22 cellular contexts compared by ENCODE assay signal in the genomic region with DNA sequence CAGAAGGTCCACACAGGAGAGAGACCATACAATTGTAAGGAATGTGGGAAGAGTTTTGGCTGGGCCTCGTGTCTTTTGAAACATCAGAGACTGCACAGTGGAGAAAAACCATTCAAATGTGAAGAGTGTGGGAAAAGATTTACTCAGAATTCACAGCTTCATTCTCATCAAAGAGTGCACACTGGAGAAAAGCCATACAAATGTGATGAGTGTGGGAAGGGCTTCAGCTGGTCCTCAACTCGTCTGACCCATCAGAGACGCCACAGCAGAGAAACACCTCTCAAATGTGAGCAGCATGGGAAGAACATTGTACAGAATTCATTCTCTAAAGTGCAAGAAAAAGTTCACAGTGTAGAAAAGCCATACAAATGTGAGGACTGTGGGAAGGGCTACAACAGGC. TPM values are rescaled to one million over a fixed set of nuclear protein-coding genes. Genes with fewer than 3 reads are reported as not detected.
"Had no signal": no experiment of that assay in that cellular context is flagged by ENCODE, and none has a peak within 500 bp of the region (broad histone marks: within the 10 kb centered on the region; RNA-seq: fewer than 3 reads in every experiment).

No MANE protein-coding gene starts in this region.

- DNase-seq: activated CD4-positive, alpha-beta T cell treated with anti-CD3 and anti-CD28 coated beads for 48 hours; activated CD4-positive, alpha-beta T cell treated with anti-CD3 and anti-CD28 coated beads, Interleukin-2, amount 50 U/mL, for 4 hours; activated CD4-positive, CD25-positive, alpha-beta regulatory T cell treated with anti-CD3 and anti-CD28 coated beads, Interleukin-2, amount 50 U/mL, for 72 hours; activated CD8-positive, alpha-beta memory T cell treated with anti-CD3 and anti-CD28 coated beads, Interleukin-2, amount 50 U/mL, for 48 hours; activated CD8-positive, alpha-beta T cell treated with anti-CD3 and anti-CD28 coated beads, Interleukin-2, amount 10 ng/mL, durations not matched to agents 7 days and 5 days; activated gamma-delta T cell; activated naive CD4-positive, alpha-beta T cell treated with anti-CD3 and anti-CD28 coated beads for 36 hours; activated T-cell treated with anti-CD3 and anti-CD28 coated beads, Interleukin-2, amount 50 U/mL, for 1 hour; brain microvascular endothelial cell; caudate nucleus; Karpas-422; NCI-H1105 treated with DMSO at 0.1 percent for 48 hours; NCI-H1436 treated with DMSO at 0.1 percent for 48 hours; NCI-H187; NCI-H2081; NCI-H524; SHP77; SW 1271 had no signal

- H3K27me3 ChIP-seq: brain microvascular endothelial cell, SJSA1 had no signal

- H3K27ac ChIP-seq: brain microvascular endothelial cell, SJSA1 had no signal

- H3K27me3 Mint-ChIP-seq: activated naive CD8-positive, alpha-beta T cell had no signal

- ATAC-seq: activated CD8-positive, alpha-beta T cell treated with anti-CD3 and anti-CD28 coated beads, Interleukin-2, amount 10 ng/mL, durations not matched to agents 7 days and 5 days; SK-N-SH treated with all-trans-retinoic acid at 6 μM for 48 hours had no signal

- H3K4me3 Mint-ChIP-seq: activated CD8-positive, alpha-beta T cell treated with anti-CD3 and anti-CD28 coated beads, Interleukin-2, amount 10 ng/mL, durations not matched to agents 7 days and 5 days; activated naive CD4-positive, alpha-beta T cell treated with anti-CD3 and anti-CD28 coated beads for 36 hours; activated naive CD8-positive, alpha-beta T cell; T-helper 1 cell treated with Interleukin-12 subunit alpha and Interleukin-12 subunit beta and Interleukin-4 antibody, amounts not matched to agents 30 μg/mL and 1 μg/mL, for 36 hours had no signal

- H3K4me1 ChIP-seq: SJSA1 had no signal

- H3K27ac Mint-ChIP-seq: activated CD8-positive, alpha-beta T cell treated with anti-CD3 and anti-CD28 coated beads, Interleukin-2, amount 10 ng/mL, durations not matched to agents 7 days and 5 days; activated naive CD4-positive, alpha-beta T cell treated with anti-CD3 and anti-CD28 coated beads for 36 hours; activated naive CD8-positive, alpha-beta T cell; T-helper 1 cell treated with Interleukin-12 subunit alpha and Interleukin-12 subunit beta and Interleukin-4 antibody, amounts not matched to agents 30 μg/mL and 1 μg/mL, for 36 hours had no signal

- H3K4me3 ChIP-seq: SJSA1 had no signal

RNA-seq across cellular contexts. Expression of a gene that starts 55.9 kb away (rescaled TPM):
- total RNA-seq: activated CD8-positive, alpha-beta T cell treated with anti-CD3 and anti-CD28 coated beads, Interleukin-2, amount 10 ng/mL, durations not matched to agents 7 days and 5 days had no signal
